11 cellular contexts compared by ENCODE assay signal in genomic region chr3:175215833-175216232, GRCh38.
"Had no signal": no experiment of that assay in that cellular context is flagged by ENCODE, and none has a peak within 500 bp of the region (broad histone marks: within the 10 kb centered on the region; RNA-seq: fewer than 3 reads in every experiment).

No MANE protein-coding gene starts in this region.

- DNase-seq: GM23248, GOT3, H7, H9, HCEC 1CT, HFFc6 had no signal

- ATAC-seq: GM23338, HCT116 had no signal

- FAIRE-seq: H1, H54 had no signal

- H3K9ac ChIP-seq: GM23248 had no signal

- H3K4me1 ChIP-seq: HAP-1 had no signal

- H2AFZ ChIP-seq: GM23248, GM23338 had no signal

- H3K9me3 ChIP-seq: HAP-1 had no signal

- H3K27ac ChIP-seq: GM23248 had no signal

- H3K4me2 ChIP-seq: GM23338 had no signal

- H3K4me3 ChIP-seq: GM23248, GM23338, HAP-1 had no signal

- H3K36me3 ChIP-seq: HAP-1 had no signal
